In the genomic region with DNA sequence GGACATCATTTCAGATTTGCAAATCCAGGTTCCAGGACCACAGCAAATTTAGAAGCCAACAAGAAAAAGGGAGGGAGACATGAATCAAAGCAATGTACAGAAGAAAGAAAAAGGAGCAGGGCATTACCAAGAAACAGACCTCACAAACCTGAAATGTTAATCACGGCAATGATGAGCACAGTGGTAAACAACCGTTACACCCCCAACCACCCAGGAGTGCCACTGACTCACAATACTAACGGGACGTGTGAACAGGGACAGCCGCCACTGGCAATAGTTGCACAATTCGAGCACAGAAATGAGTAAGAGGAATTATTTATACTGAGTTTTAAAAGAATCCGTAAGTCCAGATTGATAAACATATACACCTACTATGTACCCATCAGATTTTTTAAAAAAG, we compare ENCODE assay signal across 8 cellular contexts. TPM values are rescaled to one million over a fixed set of nuclear protein-coding genes. Genes with fewer than 3 reads are reported as not detected.
DNase-seq lines count a peak whose midpoint lies in the region; ATAC-seq, FAIRE-seq and TF ChIP-seq lines count a peak whose summit lies in the region.

No MANE protein-coding gene starts in this region.

- H3K4me1 Mint-ChIP-seq in activated CD8-positive, alpha-beta T cell treated with anti-CD3 and anti-CD28 coated beads, Interleukin-2, amount 10 ng/mL, durations not matched to agents 7 days and 5 days (ENCODE audit: low read depth), result peaks cover 70% of the 10 kb centered on the region

- H3K27me3 Mint-ChIP-seq in activated CD8-positive, alpha-beta T cell treated with anti-CD3 and anti-CD28 coated beads, Interleukin-2, amount 10 ng/mL, durations not matched to agents 7 days and 5 days (ENCODE audit: low read depth), result no peaks in the 10 kb centered on the region

- 19% methylated on average over 7 of the region's 7 CpGs for WGBS in smooth muscle cell (ENCODE audit: low lambda C conversion rate)

- TF ChIP-seq CTCF in fibroblast of the aortic adventitia (IDR thresholded peaks at IDR 0.05; ENCODE audit: insufficient read depth, low read length), result no peak
- no peak for TF ChIP-seq CTCF in smooth muscle cell (IDR thresholded peaks at IDR 0.05; ENCODE audit: borderline replicate concordance, insufficient read depth, poor library complexity, severe bottlenecking)
- TF ChIP-seq CTCF in WERI-Rb-1 (IDR thresholded peaks at IDR 0.05; ENCODE audit: low read depth, low read length), result no peak

- H3K9ac ChIP-seq in smooth muscle cell (ENCODE audit: low read depth), result peak overlapping the region; percentile 14

- no peaks in the 10 kb centered on the region for H3K27me3 ChIP-seq in smooth muscle cell (ENCODE audit: low read depth)
- H3K27me3 ChIP-seq in WERI-Rb-1 (ENCODE audit: insufficient read depth, low read depth, severe bottlenecking), result no peaks in the 10 kb centered on the region

- no peak overlapping the region for H2AFZ ChIP-seq in smooth muscle cell (ENCODE audit: low read depth)

- peaks cover 25% of the 10 kb centered on the region for H3K4me1 ChIP-seq in smooth muscle cell (ENCODE audit: low read depth)

- CTCF ChIA-PET in activated CD8-positive, alpha-beta T cell treated with anti-CD3 and anti-CD28 coated beads, Interleukin-2, amount 10 ng/mL, durations not matched to agents 7 days and 5 days (lab: Charles Lee), result no interaction called here

- POLR2A ChIA-PET in activated CD8-positive, alpha-beta T cell treated with anti-CD3 and anti-CD28 coated beads, Interleukin-2, amount 10 ng/mL, durations not matched to agents 7 days and 5 days (lab: Charles Lee), result interaction anchor here (1.7 kb wide), 1 partner anchor 14 kb away, joined by 6 read pairs; a partner anchor contains a TSS

- TF ChIP-seq POLR2A in GM12892 (IDR thresholded peaks at IDR 0.05; ENCODE audit: low read depth, low read length), result no peak

- H3K4me3 ChIP-seq in fibroblast of the aortic adventitia (ENCODE audit: low read depth, low read length) (no peak overlapping the region), smooth muscle cell (no peak overlapping the region), WERI-Rb-1 (ENCODE audit: low read depth, low read length) (no peak overlapping the region)

- H3K27ac Mint-ChIP-seq in activated CD8-positive, alpha-beta T cell treated with anti-CD3 and anti-CD28 coated beads, Interleukin-2, amount 10 ng/mL, durations not matched to agents 7 days and 5 days, result peak overlapping the region; percentile 39

- H3K27ac ChIP-seq in smooth muscle cell (ENCODE audit: low read depth) (peak overlapping the region; percentile 87), WERI-Rb-1 (no peak overlapping the region)

- H3K4me2 ChIP-seq in smooth muscle cell, result peak overlapping the region; percentile 64

- H3K79me2 ChIP-seq in smooth muscle cell (ENCODE audit: low read depth), result peaks cover 99% of the 10 kb centered on the region

- no peak for FAIRE-seq in GM12892 (lab: Jason Lieb, UNC)

- ATAC-seq in activated CD8-positive, alpha-beta T cell treated with anti-CD3 and anti-CD28 coated beads, Interleukin-2, amount 10 ng/mL, durations not matched to agents 7 days and 5 days, result no peak

- no peaks in the 10 kb centered on the region for H3K9me3 Mint-ChIP-seq in activated CD8-positive, alpha-beta T cell treated with anti-CD3 and anti-CD28 coated beads, Interleukin-2, amount 10 ng/mL, durations not matched to agents 7 days and 5 days (ENCODE audit: insufficient read depth)

- peaks cover 100% of the 10 kb centered on the region for H4K20me1 ChIP-seq in smooth muscle cell (ENCODE audit: low read depth)

- DNase-seq in GOT3 (lab: John Stamatoyannopoulos, UW) (peak; percentile 12), fibroblast of the aortic adventitia (ENCODE audit: low read depth) (peak; percentile 61), smooth muscle cell (lab: John Stamatoyannopoulos, UW; ENCODE audit: unreplicated experiment) (no peak), NCI-H128 (lab: John Stamatoyannopoulos, UW; ENCODE audit: unreplicated experiment) (no peak), WERI-Rb-1 (no peak), NCI-H2081 treated with DMSO at 0.1 percent for 48 hours (lab: John Stamatoyannopoulos, UW) (no peak), GM12892 (ENCODE audit: insufficient read length) (no peak)
- DNase-seq in activated CD8-positive, alpha-beta T cell treated with anti-CD3 and anti-CD28 coated beads, Interleukin-2, amount 10 ng/mL, durations not matched to agents 7 days and 5 days, result no peak

- H3K36me3 ChIP-seq in smooth muscle cell (ENCODE audit: low read depth) (no peaks in the 10 kb centered on the region), WERI-Rb-1 (peaks cover 75% of the 10 kb centered on the region)

- no peaks in the 10 kb centered on the region for H3K9me3 ChIP-seq in smooth muscle cell (replicated peaks; ENCODE audit: low read depth)
- no peaks in the 10 kb centered on the region for H3K9me3 ChIP-seq in WERI-Rb-1 (ENCODE audit: severe bottlenecking)

- peaks cover 52% of the 10 kb centered on the region for H3K36me3 Mint-ChIP-seq in activated CD8-positive, alpha-beta T cell treated with anti-CD3 and anti-CD28 coated beads, Interleukin-2, amount 10 ng/mL, durations not matched to agents 7 days and 5 days (ENCODE audit: low read depth)

- no peak overlapping the region for H3K4me3 Mint-ChIP-seq in activated CD8-positive, alpha-beta T cell treated with anti-CD3 and anti-CD28 coated beads, Interleukin-2, amount 10 ng/mL, durations not matched to agents 7 days and 5 days

- peaks cover 32% of the 10 kb centered on the region for H3F3A ChIP-seq in smooth muscle cell (ENCODE audit: low read depth)

RNA-seq across cellular contexts. Expression of a gene that starts 13.8 kb away (rescaled TPM):
- total RNA-seq in activated CD8-positive, alpha-beta T cell treated with anti-CD3 and anti-CD28 coated beads, Interleukin-2, amount 10 ng/mL, durations not matched to agents 7 days and 5 days, result 100 to 1,000 TPM; 138 to 148 TPM
- total RNA-seq in fibroblast of the aortic adventitia (ENCODE audit: low replicate concordance), result 107 and 214 TPM in 2 replicates
- total RNA-seq in smooth muscle cell, result 136 and 151 TPM in 2 replicates
- 79.3 and 85.1 TPM in 2 replicates for polyA plus RNA-seq in smooth muscle cell
- 48.8 TPM for polyA plus RNA-seq in GM12892 (2012; ENCODE audit: missing spikeins)

Comparison
In these comparisons a context has a peak if more than half of its experiments do, and no peak if none do; other contexts are left out.
1. DNase-seq: peak in GOT3 (single experiment) and fibroblast of the aortic adventitia (single experiment); none in activated CD8-positive, alpha-beta T cell treated with anti-CD3 and anti-CD28 coated beads, Interleukin-2, amount 10 ng/mL, durations not matched to agents 7 days and 5 days (single experiment), smooth muscle cell (single experiment), NCI-H128 (single experiment), WERI-Rb-1 (single experiment), NCI-H2081 treated with DMSO at 0.1 percent for 48 hours (single experiment) and GM12892 (single experiment).